In the genomic region with DNA sequence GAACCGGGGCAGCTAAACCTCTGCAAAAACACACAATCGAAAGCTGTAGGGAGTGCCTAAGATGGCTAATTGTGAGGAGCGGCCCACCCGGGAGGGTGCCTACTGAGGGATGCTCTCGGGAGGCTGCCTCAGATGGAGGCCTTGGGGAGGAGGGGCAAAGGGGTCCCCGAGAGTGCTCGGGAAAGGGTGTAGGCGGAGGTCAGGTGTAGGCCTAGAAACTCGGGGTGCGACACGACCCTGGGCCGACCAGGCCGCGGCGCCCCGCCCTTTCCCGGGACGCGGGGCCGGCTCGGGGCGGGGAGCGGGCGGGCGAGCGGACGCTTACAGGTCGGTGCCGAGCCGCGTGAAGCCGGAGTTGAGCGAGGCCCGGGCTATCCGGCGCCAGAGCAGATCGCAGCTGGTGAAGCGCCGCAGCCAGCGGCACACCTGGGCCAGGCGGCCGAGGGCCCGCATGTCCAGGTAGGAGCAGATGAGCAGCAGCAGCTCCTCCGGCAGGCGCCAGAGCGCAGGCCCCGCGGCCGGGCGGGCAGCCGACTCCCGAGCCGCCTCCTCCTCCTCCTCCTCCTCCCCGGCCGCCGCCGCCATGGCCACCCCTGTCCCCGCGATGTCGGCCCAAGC, we compare ENCODE assay signal across 8 cellular contexts. TPM values are rescaled to one million over a fixed set of nuclear protein-coding genes. Genes with fewer than 3 reads are reported as not detected.
A peak's percentile ranks its signal among the peaks of the same experiment; 100 is the strongest.
DNase-seq lines count a peak whose midpoint lies in the region; ATAC-seq, FAIRE-seq and TF ChIP-seq lines count a peak whose summit lies in the region.

No MANE protein-coding gene starts in this region.

- peaks cover 23% of the 10 kb centered on the region for H3K4me1 Mint-ChIP-seq in T-helper 1 cell treated with Interleukin-12 subunit alpha and Interleukin-12 subunit beta and Interleukin-4 antibody, amounts not matched to agents 30 μg/mL and 1 μg/mL, for 36 hours (ENCODE audit: low read depth)
- peaks cover 23% of the 10 kb centered on the region for H3K4me1 Mint-ChIP-seq in astrocyte (ENCODE audit: low read depth, unreplicated experiment)

- H3K9me3 ChIP-seq in astrocyte (ENCODE audit: insufficient read depth, low read depth, low read length) (no peaks in the 10 kb centered on the region), gastrocnemius medialis (no peaks in the 10 kb centered on the region)

- peak in 1 of 2 donors; percentile 5 for TF ChIP-seq POLR2A in gastrocnemius medialis (IDR thresholded peaks at IDR 0.05)

- H3K36me3 Mint-ChIP-seq in T-helper 1 cell treated with Interleukin-12 subunit alpha and Interleukin-12 subunit beta and Interleukin-4 antibody, amounts not matched to agents 30 μg/mL and 1 μg/mL, for 36 hours (ENCODE audit: low read depth): peaks cover 16% of the 10 kb centered on the region
- H3K36me3 Mint-ChIP-seq in astrocyte (ENCODE audit: low read depth, unreplicated experiment): no peaks in the 10 kb centered on the region

- peak overlapping the region; percentile 98 for H3K4me2 ChIP-seq in astrocyte (ENCODE audit: low read length)

- TF ChIP-seq CTCF in astrocyte (IDR thresholded peaks at IDR 0.05; ENCODE audit: insufficient read depth, low read depth, low read length) (no peak), gastrocnemius medialis (IDR thresholded peaks at IDR 0.05 in 4 of 5, conservative IDR thresholded peaks at IDR 0.05 in 1 of 5) (no peak)

- DNase-seq in DMS114 treated with DMSO at 0.1 percent for 48 hours (lab: John Stamatoyannopoulos, UW; ENCODE audit: unreplicated experiment) (peak; percentile 75), HS-5 (ENCODE audit: low read depth) (peak; percentile 26), astrocyte (ENCODE audit: low read depth) (peak; percentile 45), hypothalamus (lab: John Stamatoyannopoulos, UW) (peak in 49 of 51 donors; percentile 7 to 82 (median 54)), gastrocnemius medialis (peak; percentile 9 to 31), NCI-H187 treated with DMSO at 0.1 percent for 48 hours (lab: John Stamatoyannopoulos, UW) (no peak)

- no peaks in the 10 kb centered on the region for H3K36me3 ChIP-seq in astrocyte (ENCODE audit: insufficient read depth, low read length)
- no peaks in the 10 kb centered on the region for H3K36me3 ChIP-seq in gastrocnemius medialis

- in situ Hi-C loops in gastrocnemius medialis (cut with MboI; ENCODE audit: low sequenced_read_pairs in 4 of 4): no loop called here

- H3K4me1 ChIP-seq in astrocyte (ENCODE audit: insufficient read depth, low read length) (peaks cover 4% of the 10 kb centered on the region), gastrocnemius medialis (peaks cover 23 to 45% of the 10 kb centered on the region in 2 donors)

- H3K27me3 ChIP-seq in astrocyte (ENCODE audit: insufficient read depth, low read length) (no peaks in the 10 kb centered on the region), gastrocnemius medialis (no peaks in the 10 kb centered on the region)

- H4K20me1 ChIP-seq in astrocyte (ENCODE audit: insufficient read depth, low read length): no peaks in the 10 kb centered on the region

- H3K9ac ChIP-seq in astrocyte (ENCODE audit: low read length): peak overlapping the region; percentile 99

- no peaks in the 10 kb centered on the region for H3K9me3 Mint-ChIP-seq in T-helper 1 cell treated with Interleukin-12 subunit alpha and Interleukin-12 subunit beta and Interleukin-4 antibody, amounts not matched to agents 30 μg/mL and 1 μg/mL, for 36 hours
- H3K9me3 Mint-ChIP-seq in astrocyte (ENCODE audit: unreplicated experiment): no peaks in the 10 kb centered on the region

- ATAC-seq in GM19467 (IDR thresholded peaks at IDR 0.05; ENCODE audit: unreplicated experiment): peak; percentile 63
- ATAC-seq in gastrocnemius medialis: peak; percentile 74 to 75

- no peak for FAIRE-seq in astrocyte (lab: Jason Lieb, UNC)

- H3K27me3 Mint-ChIP-seq in T-helper 1 cell treated with Interleukin-12 subunit alpha and Interleukin-12 subunit beta and Interleukin-4 antibody, amounts not matched to agents 30 μg/mL and 1 μg/mL, for 36 hours (ENCODE audit: low read depth): no peaks in the 10 kb centered on the region
- no peaks in the 10 kb centered on the region for H3K27me3 Mint-ChIP-seq in astrocyte (ENCODE audit: low read depth, unreplicated experiment)

- H3K4me3 ChIP-seq in astrocyte (ENCODE audit: insufficient read depth, low read depth, low read length): peak overlapping the region; percentile 78
- peak overlapping the region; percentile 71 to 97 (median 90) for H3K4me3 ChIP-seq in gastrocnemius medialis

- peaks cover 53% of the 10 kb centered on the region for H3K79me2 ChIP-seq in astrocyte (ENCODE audit: insufficient read depth, low read length)

- peak overlapping the region; percentile 97 for H2AFZ ChIP-seq in astrocyte (ENCODE audit: low read depth, low read length)

- H3K27ac ChIP-seq in astrocyte (ENCODE audit: low read depth, low read length) (peak overlapping the region; percentile 90), gastrocnemius medialis (peak overlapping the region; percentile 87 to 96 (median 94))

- intact Hi-C loops in gastrocnemius medialis (cut with DNase I; ENCODE audit: low total_unique reads): loop anchor here (10.0 kb wide), 1 partner anchor 89 kb away; no protein-coding TSS in a partner anchor

- peak overlapping the region; percentile 99 for H3K27ac Mint-ChIP-seq in T-helper 1 cell treated with Interleukin-12 subunit alpha and Interleukin-12 subunit beta and Interleukin-4 antibody, amounts not matched to agents 30 μg/mL and 1 μg/mL, for 36 hours
- peak overlapping the region; percentile 95 for H3K27ac Mint-ChIP-seq in astrocyte (ENCODE audit: unreplicated experiment)

- peak overlapping the region; percentile 98 for H3K4me3 Mint-ChIP-seq in T-helper 1 cell treated with Interleukin-12 subunit alpha and Interleukin-12 subunit beta and Interleukin-4 antibody, amounts not matched to agents 30 μg/mL and 1 μg/mL, for 36 hours
- peak overlapping the region; percentile 89 for H3K4me3 Mint-ChIP-seq in astrocyte (ENCODE audit: unreplicated experiment)

RNA-seq across cellular contexts. Expression of gene FBXW4, which starts 0.8 kb away (rescaled TPM):
- total RNA-seq in astrocyte: 21.9 and 24.1 TPM in 2 replicates
- total RNA-seq in gastrocnemius medialis: 10 to 100 TPM; 43.1 to 72.6 (median 70.2) TPM
